ENCODE assay signal across 9 cellular contexts in the genomic region with DNA sequence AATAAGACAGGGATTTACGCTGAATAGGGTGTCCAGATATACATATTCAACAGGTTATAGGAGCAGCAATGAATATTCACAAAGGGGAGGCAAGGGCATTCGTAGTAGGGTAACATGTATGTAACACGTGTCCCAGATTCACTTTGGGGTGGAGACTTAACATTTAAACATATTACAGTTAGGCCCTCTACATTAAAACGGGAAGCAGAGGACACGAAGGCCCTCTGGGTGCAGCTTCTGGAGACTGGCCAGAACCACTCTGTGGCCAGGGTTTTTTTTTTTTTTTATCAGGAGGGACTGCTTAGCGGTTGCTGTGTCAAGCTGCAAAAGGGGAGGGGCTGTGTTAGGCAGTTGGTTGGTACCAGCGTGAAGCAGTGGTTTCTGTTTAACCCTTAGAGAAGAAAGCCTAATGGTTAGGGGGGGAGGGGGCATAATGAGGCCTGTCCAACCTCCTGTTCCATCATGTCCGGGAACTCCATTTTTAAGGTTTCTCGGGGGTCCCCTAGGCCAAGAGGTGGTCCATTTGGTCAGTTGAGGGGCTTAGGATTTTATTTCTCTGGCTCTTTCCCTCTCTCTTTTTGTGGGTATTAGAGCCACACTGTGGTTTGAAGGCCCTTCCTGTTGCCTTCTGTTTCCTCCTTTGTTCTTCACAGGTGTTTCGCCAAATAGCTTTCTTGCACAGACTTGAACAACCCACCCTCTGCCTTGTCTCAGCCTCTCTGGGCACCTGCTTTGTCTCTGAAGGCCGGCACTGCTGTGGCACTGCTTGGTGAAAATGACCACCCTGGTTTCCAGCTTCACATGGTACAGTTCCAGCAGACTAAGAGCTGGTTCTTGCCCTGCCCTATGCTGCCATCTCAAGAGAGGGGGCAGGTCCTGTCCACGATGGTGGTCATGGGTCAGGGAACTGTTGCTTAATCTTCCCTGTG. TPM values are rescaled to one million over a fixed set of nuclear protein-coding genes. Genes with fewer than 3 reads are reported as not detected.
DNase-seq lines count a peak whose midpoint lies in the region; ATAC-seq and TF ChIP-seq lines count a peak whose summit lies in the region.
"Had no signal": no experiment of that assay in that cellular context is flagged by ENCODE, and none has a peak within 500 bp of the region (broad histone marks: within the 10 kb centered on the region; RNA-seq: fewer than 3 reads in every experiment).

No MANE protein-coding gene starts in this region.

- in situ Hi-C loops in Caki2 (cut with HindIII; ENCODE audit: low pct_unique_long_range_greater_than_20kb, low sequenced_read_pairs) = no loop called here

- H3K36me3 Mint-ChIP-seq in chondrocyte (ENCODE audit: low read depth) (no peaks in the 10 kb centered on the region), nephron (ENCODE audit: low read depth) (no peaks in the 10 kb centered on the region), mesothelial cell of epicardium (no peaks in the 10 kb centered on the region)

- H3K27ac Mint-ChIP-seq in chondrocyte (ENCODE audit: unreplicated experiment) = peak overlapping the region; percentile 62
- H3K27ac Mint-ChIP-seq in nephron = peak overlapping the region in 2 of 3 experiments; percentile 2 to 21
- H3K27ac Mint-ChIP-seq in mesothelial cell of epicardium = no peak overlapping the region

- H3K9me3 Mint-ChIP-seq in chondrocyte (ENCODE audit: low read depth) (no peaks in the 10 kb centered on the region), nephron (no peaks in the 10 kb centered on the region), mesothelial cell of epicardium (no peaks in the 10 kb centered on the region)

- no peaks in the 10 kb centered on the region for H3K27me3 Mint-ChIP-seq in chondrocyte (ENCODE audit: low read depth)
- H3K27me3 Mint-ChIP-seq in nephron (ENCODE audit: low read depth) = peaks cover 4% of the 10 kb centered on the region
- H3K27me3 Mint-ChIP-seq in mesothelial cell of epicardium (ENCODE audit: low read depth) = no peaks in the 10 kb centered on the region

- DNase-seq in Caki2 (ENCODE audit: low read depth) = peak; percentile 14
- DNase-seq in NCI-H774 (lab: John Stamatoyannopoulos, UW) = peak; percentile 16
- DNase-seq in chondrocyte (ENCODE audit: low spot score) = peak; percentile 24
- DNase-seq in mesothelial cell of epicardium (ENCODE audit: low spot score in 2 of 2, unreplicated experiment in 2 of 2) = no peak
- DNase-seq in NCI-H524 (lab: John Stamatoyannopoulos, UW) = no peak

- H3K4me3 Mint-ChIP-seq in chondrocyte (ENCODE audit: unreplicated experiment) = no peak overlapping the region
- H3K4me3 Mint-ChIP-seq in nephron = no peak overlapping the region
- no peak overlapping the region for H3K4me3 Mint-ChIP-seq in mesothelial cell of epicardium

- no peak for TF ChIP-seq CTCF in chondrocyte (IDR thresholded peaks at IDR 0.05)
- no peak for TF ChIP-seq CTCF in nephron (IDR thresholded peaks at IDR 0.05; ENCODE audit: unreplicated experiment in 3 of 3)
- no peak for TF ChIP-seq CTCF in mesothelial cell of epicardium (IDR thresholded peaks at IDR 0.05; ENCODE audit: unreplicated experiment)

- H3K4me1 Mint-ChIP-seq in chondrocyte (ENCODE audit: low read depth) (peaks cover 34% of the 10 kb centered on the region), nephron (peaks cover 11% of the 10 kb centered on the region), mesothelial cell of epicardium (peaks cover 28% of the 10 kb centered on the region)

- ATAC-seq in GM18873 (IDR thresholded peaks at IDR 0.05; ENCODE audit: low FRiP score, unreplicated experiment) (peak; percentile 45), HG03045 (IDR thresholded peaks at IDR 0.05; ENCODE audit: unreplicated experiment) (peak; percentile 48)

RNA-seq across cellular contexts. Expression of gene PRF1, which starts 26.4 kb away (rescaled TPM):
- total RNA-seq in Caki2 (2014; rRNA removed; shearing (Covaris generic); ENCODE audit: low replicate concordance) = not detected in 2 replicates
- total RNA-seq in chondrocyte (not detected in 3 replicates), mesothelial cell of epicardium (0.13 to 0.20 TPM in 2 of 3 replicates, not detected in the other)
- total RNA-seq: lung microvascular endothelial cell had no signal

Comparison
In these comparisons a context has a peak if more than half of its experiments do, and no peak if none do; other contexts are left out.
1. DNase-seq: peak in Caki2 (single experiment), NCI-H774 (single experiment) and chondrocyte (single experiment); none in mesothelial cell of epicardium (0 of 2) and NCI-H524 (0 of 2).